In genomic region chr14:103103461-103104388, GRCh38 we compare ENCODE assay signal across 1 cellular context.
TF ChIP-seq lines count a peak whose summit lies in the region.

No MANE protein-coding gene starts in this region.

TF ChIP-seq in HEK293, 187 proteins besides CTCF, POLR2A, EP300 and RAD21 (continued from another document):
- no peak for TF ChIP-seq ZNF112 (tag by site-specific recombination; IDR thresholded peaks at IDR 0.05)
- no peak for TF ChIP-seq SP3 (tag by site-specific recombination; IDR thresholded peaks at IDR 0.05)
- no peak for TF ChIP-seq ZNF513 (tag by site-specific recombination; IDR thresholded peaks at IDR 0.05)
- TF ChIP-seq KLF1 (tag by site-specific recombination; IDR thresholded peaks at IDR 0.05), result peak; percentile 97
- no peak for TF ChIP-seq ZBTB1 (tag by site-specific recombination; IDR thresholded peaks at IDR 0.05)
- no peak for TF ChIP-seq ZNF514 (tag by site-specific recombination; IDR thresholded peaks at IDR 0.05)
- TF ChIP-seq ZNF843 (tag by site-specific recombination; IDR thresholded peaks at IDR 0.05), result no peak
- TF ChIP-seq ZNF785 (tag by site-specific recombination; IDR thresholded peaks at IDR 0.05), result no peak
- no peak for TF ChIP-seq PRDM4 (tag by site-specific recombination; IDR thresholded peaks at IDR 0.05)
- TF ChIP-seq ZBTB7A (tag by site-specific recombination; IDR thresholded peaks at IDR 0.05; ENCODE audit: low read depth), result peak; percentile 31; the same call in 1 of the 2 replicates
- TF ChIP-seq PBX3 (CRISPR knock-in tag; IDR thresholded peaks at IDR 0.05), result no peak
- no peak for TF ChIP-seq ZNF426 (tag by site-specific recombination; IDR thresholded peaks at IDR 0.05)
- TF ChIP-seq ZNF677 (tag by site-specific recombination; IDR thresholded peaks at IDR 0.05), result no peak
- TF ChIP-seq ZNF645 (tag by site-specific recombination; IDR thresholded peaks at IDR 0.05), result no peak
- no peak for TF ChIP-seq ZNF654 (tag by site-specific recombination; IDR thresholded peaks at IDR 0.05; ENCODE audit: low read depth)
- no peak for TF ChIP-seq ZNF530 (tag by site-specific recombination; IDR thresholded peaks at IDR 0.05; ENCODE audit: low read depth)
- TF ChIP-seq PRDM1 (tag by site-specific recombination; IDR thresholded peaks at IDR 0.05), result no peak
- no peak for TF ChIP-seq ZNF37A (tag by site-specific recombination; IDR thresholded peaks at IDR 0.05)
- TF ChIP-seq ZNF354C (tag by site-specific recombination; IDR thresholded peaks at IDR 0.05; ENCODE audit: borderline replicate concordance, low read depth), result no peak
- no peak for TF ChIP-seq ZNF792 (tag by site-specific recombination; IDR thresholded peaks at IDR 0.05)
- no peak for TF ChIP-seq ZNF561 (tag by site-specific recombination; IDR thresholded peaks at IDR 0.05; ENCODE audit: borderline replicate concordance)
- no peak for TF ChIP-seq ZNF138 (tag by site-specific recombination; IDR thresholded peaks at IDR 0.05; ENCODE audit: borderline replicate concordance)
- TF ChIP-seq GFI1B (tag by site-specific recombination; IDR thresholded peaks at IDR 0.05), result no peak
- peak; percentile 88 for TF ChIP-seq KLF8 (tag by site-specific recombination; IDR thresholded peaks at IDR 0.05)
- peak; percentile 74; the same call in 1 of the 2 replicates for TF ChIP-seq YY2 (tag by site-specific recombination; IDR thresholded peaks at IDR 0.05)
- no peak for TF ChIP-seq ZNF747 (tag by site-specific recombination; IDR thresholded peaks at IDR 0.05)
- TF ChIP-seq ZNF624 (tag by site-specific recombination; IDR thresholded peaks at IDR 0.05), result no peak
- TF ChIP-seq KLF16 (tag by site-specific recombination; IDR thresholded peaks at IDR 0.05), result peak; percentile 87
- TF ChIP-seq TRIM28 (IDR thresholded peaks at IDR 0.05; ENCODE audit: borderline replicate concordance, low read length), result no peak
- no peak for TF ChIP-seq ZNF521 (tag by site-specific recombination; IDR thresholded peaks at IDR 0.05)
- TF ChIP-seq ZNF404 (tag by site-specific recombination; IDR thresholded peaks at IDR 0.05), result no peak
- no peak for TF ChIP-seq ZNF350 (tag by site-specific recombination; IDR thresholded peaks at IDR 0.05)
- TF ChIP-seq ZSCAN4 (tag by site-specific recombination; IDR thresholded peaks at IDR 0.05), result peak; percentile 86
- no peak for TF ChIP-seq ZNF776 (tag by site-specific recombination; IDR thresholded peaks at IDR 0.05; ENCODE audit: borderline replicate concordance)
- TF ChIP-seq ZNF548 (tag by site-specific recombination; IDR thresholded peaks at IDR 0.05), result no peak
- no peak for TF ChIP-seq ZNF488 (tag by site-specific recombination; IDR thresholded peaks at IDR 0.05)
- TF ChIP-seq ZNF423 (tag by site-specific recombination; IDR thresholded peaks at IDR 0.05), result 0 out of 2 replicates have a peak, but pooled peaks have one; percentile 22
- no peak for TF ChIP-seq ZNF529 (tag by site-specific recombination; IDR thresholded peaks at IDR 0.05; ENCODE audit: insufficient replicate concordance)
- no peak for TF ChIP-seq SALL2 (tag by site-specific recombination; IDR thresholded peaks at IDR 0.05; ENCODE audit: borderline replicate concordance)
- no peak for TF ChIP-seq ZNF549 (tag by site-specific recombination; IDR thresholded peaks at IDR 0.05)
- TF ChIP-seq ZBTB49 (tag by site-specific recombination; IDR thresholded peaks at IDR 0.05; ENCODE audit: low read depth), result no peak
- TF ChIP-seq PRDM6 (tag by site-specific recombination; IDR thresholded peaks at IDR 0.05), result no peak
- TF ChIP-seq HOXA7 (CRISPR knock-in tag; IDR thresholded peaks at IDR 0.05; ENCODE audit: borderline replicate concordance), result no peak
- TF ChIP-seq ZNF248 (tag by site-specific recombination; IDR thresholded peaks at IDR 0.05), result no peak
- TF ChIP-seq SETDB1 (IDR thresholded peaks at IDR 0.05; ENCODE audit: insufficient read length, low read length), result no peak
- TF ChIP-seq SCRT1 (tag by site-specific recombination; IDR thresholded peaks at IDR 0.05; ENCODE audit: borderline replicate concordance), result no peak
- no peak for TF ChIP-seq ZBTB20 (tag by site-specific recombination; IDR thresholded peaks at IDR 0.05)
